In the genomic region with DNA sequence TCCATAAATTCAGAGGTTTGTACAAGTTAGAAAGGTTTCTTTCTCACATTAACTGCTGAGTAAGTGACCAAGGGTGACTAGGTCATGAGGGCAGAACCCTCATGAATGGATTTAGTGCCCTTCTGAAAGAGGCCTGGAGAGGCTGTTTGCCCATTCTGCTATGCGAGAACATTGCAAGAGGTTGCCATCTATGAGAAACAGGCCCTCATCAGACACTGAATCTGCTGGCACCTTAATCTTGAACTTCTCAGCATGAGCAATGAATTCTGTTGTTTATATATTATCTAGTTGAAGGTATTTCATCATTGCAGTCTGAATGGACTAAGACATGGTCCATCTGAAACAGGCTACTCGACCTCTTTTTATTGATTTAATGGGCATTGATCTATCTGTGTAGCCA, we compare ENCODE assay signal across 20 cellular contexts.
"Had no signal": no experiment of that assay in that cellular context is flagged by ENCODE, and none has a peak within 500 bp of the region (broad histone marks: within the 10 kb centered on the region; RNA-seq: fewer than 3 reads in every experiment).

No MANE protein-coding gene starts in this region.

- DNase-seq: activated CD4-positive, alpha-beta T cell treated with anti-CD3 and anti-CD28 coated beads for 1 hour; activated CD4-positive, alpha-beta T cell treated with anti-CD3 and anti-CD28 coated beads for 4 hours; activated CD4-positive, alpha-beta T cell treated with anti-CD3 and anti-CD28 coated beads, Interleukin-2, amount 50 U/mL, for 1 hour; activated CD4-positive, alpha-beta T cell treated with anti-CD3 and anti-CD28 coated beads, Interleukin-2, amount 50 U/mL, for 48 hours; activated CD8-positive, alpha-beta memory T cell treated with anti-CD3 and anti-CD28 coated beads for 24 hours; activated CD8-positive, alpha-beta T cell treated with anti-CD3 and anti-CD28 coated beads for 36 hours; activated effector memory CD4-positive, alpha-beta T cell treated with Interleukin-2 at 50 U/mL for 16 hours; activated naive CD4-positive, alpha-beta T cell treated with anti-CD3 and anti-CD28 coated beads for 36 hours; activated naive CD8-positive, alpha-beta T cell treated with anti-CD3 and anti-CD28 coated beads for 36 hours; activated naive CD8-positive, alpha-beta T cell treated with anti-CD3 and anti-CD28 coated beads, Interleukin-2, amount 50 U/mL, for 24 hours; activated T-cell treated with anti-CD3 and anti-CD28 coated beads, Interleukin-2, amount 50 U/mL, for 4 hours; adrenal gland; central memory CD4-positive, alpha-beta T cell; cerebellar nuclear complex; colonic mucosa; effector CD8-positive, alpha-beta T cell; esophagus squamous epithelium; foreskin melanocyte; heart right ventricle; T-helper 2 cell had no signal
